In the genomic region with DNA sequence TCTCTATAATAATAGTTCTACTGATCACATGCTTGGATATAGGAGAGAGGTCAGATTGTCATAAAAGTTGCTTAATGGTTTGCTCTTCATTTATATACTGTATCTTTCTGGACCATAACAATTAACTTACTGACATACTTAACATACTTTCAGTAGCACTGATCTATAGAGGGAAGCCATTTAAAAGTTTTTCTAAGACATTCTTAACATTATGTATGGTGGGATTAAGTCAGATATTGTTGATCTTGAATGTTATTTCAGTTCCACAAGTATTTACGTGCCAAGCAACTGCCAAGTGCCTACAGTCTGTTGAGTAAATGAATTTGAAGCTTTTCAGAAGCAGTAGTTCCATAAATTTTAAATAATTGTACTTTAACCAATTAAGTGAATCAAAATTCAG, we compare ENCODE assay signal across 22 cellular contexts.
"Had no signal": no experiment of that assay in that cellular context is flagged by ENCODE, and none has a peak within 500 bp of the region (broad histone marks: within the 10 kb centered on the region; RNA-seq: fewer than 3 reads in every experiment).

No MANE protein-coding gene starts in this region.

- H3K27me3 ChIP-seq: foreskin keratinocyte, thyroid gland, upper lobe of right lung had no signal

- H3K9me3 ChIP-seq: thyroid gland, upper lobe of right lung had no signal

- DNase-seq: activated CD4-positive, alpha-beta T cell treated with anti-CD3 and anti-CD28 coated beads for 36 hours; activated CD4-positive, alpha-beta T cell treated with anti-CD3 and anti-CD28 coated beads, Interleukin-2, amount 50 U/mL, for 4 hours; activated CD8-positive, alpha-beta memory T cell treated with anti-CD3 and anti-CD28 coated beads for 24 hours; activated CD8-positive, alpha-beta memory T cell treated with anti-CD3 and anti-CD28 coated beads, Interleukin-2, amount 50 U/mL, for 4 hours; activated naive CD4-positive, alpha-beta T cell; activated naive CD8-positive, alpha-beta T cell treated with anti-CD3 and anti-CD28 coated beads for 36 hours; activated T-cell treated with anti-CD3 and anti-CD28 coated beads, Interleukin-2, amount 50 U/mL, for 24 hours; amniotic stem cell; caudate nucleus; effector memory CD4-positive, alpha-beta T cell; foreskin keratinocyte; glutamatergic neuron; hippocampal formation; mesendoderm; naive thymus-derived CD4-positive, alpha-beta T cell; retina; stimulated activated CD4-positive, alpha-beta T cell treated with anti-CD3 and anti-CD28 coated beads, Interleukin-1b, Interleukin-23, amount 100 ng/mL, for 48 hours; substantia nigra; T1000; thyroid gland; upper lobe of right lung had no signal

- H3K4me1 ChIP-seq: foreskin keratinocyte, upper lobe of right lung had no signal

- ATAC-seq: activated CD4-positive, alpha-beta T cell treated with anti-CD3 and anti-CD28 coated beads for 36 hours; foreskin keratinocyte; naive thymus-derived CD4-positive, alpha-beta T cell; upper lobe of right lung; WTC11 had no signal

- H3K4me3 ChIP-seq: thyroid gland, upper lobe of right lung had no signal
